29 cellular contexts compared by ENCODE assay signal in genomic region chr18:29311580-29311979, GRCh38.
"Had no signal": no experiment of that assay in that cellular context is flagged by ENCODE, and none has a peak within 500 bp of the region (broad histone marks: within the 10 kb centered on the region; RNA-seq: fewer than 3 reads in every experiment).

No MANE protein-coding gene starts in this region.

- ATAC-seq: activated CD4-positive, CD25-positive, alpha-beta regulatory T cell treated with anti-CD3 and anti-CD28 coated beads, Interleukin-2, amount 50 U/mL, for 24 hours; activated CD8-positive, alpha-beta memory T cell treated with anti-CD3 and anti-CD28 coated beads, Interleukin-2, amount 10 ng/mL, durations not matched to agents 7 days and 5 days; activated CD8-positive, alpha-beta T cell treated with anti-CD3 and anti-CD28 coated beads, Interleukin-2, amount 10 ng/mL, durations not matched to agents 7 days and 5 days; activated naive CD4-positive, alpha-beta T cell treated with anti-CD3 and anti-CD28 coated beads, Interleukin-2, amount 50 U/mL, for 72 hours; esophagus mucosa; T-helper 17 cell had no signal

- H3K27me3 ChIP-seq: ascending aorta, breast epithelium, cardiac muscle cell, colonic mucosa had no signal

- H3K9me3 ChIP-seq: ascending aorta, breast epithelium, colonic mucosa had no signal

- H3K36me3 ChIP-seq: ascending aorta, breast epithelium, cardiac muscle cell, colonic mucosa, WERI-Rb-1 had no signal

- H3K4me3 ChIP-seq: ascending aorta, breast epithelium, cardiac muscle cell, colonic mucosa had no signal

- H3K4me1 ChIP-seq: ascending aorta, breast epithelium, colonic mucosa had no signal

- DNase-seq: activated B cell treated with CpG ODN at 0.5 μM for 24 hours; activated CD4-positive, alpha-beta T cell treated with anti-CD3 and anti-CD28 coated beads for 48 hours; activated CD4-positive, alpha-beta T cell treated with anti-CD3 and anti-CD28 coated beads, Interleukin-2, amount 50 U/mL, for 1 hour; activated CD4-positive, alpha-beta T cell treated with anti-CD3 and anti-CD28 coated beads, Interleukin-2, amount 50 U/mL, for 48 hours; activated CD8-positive, alpha-beta memory T cell treated with anti-CD3 and anti-CD28 coated beads, Interleukin-2, amount 10 ng/mL, durations not matched to agents 7 days and 5 days; activated CD8-positive, alpha-beta memory T cell treated with anti-CD3 and anti-CD28 coated beads, Interleukin-2, amount 50 U/mL, for 4 hours; activated CD8-positive, alpha-beta T cell treated with anti-CD3 and anti-CD28 coated beads, Interleukin-2, amount 10 ng/mL, durations not matched to agents 7 days and 5 days; activated effector memory CD4-positive, alpha-beta T cell treated with anti-CD3 and anti-CD28 coated beads, Interleukin-2, amount 50 U/mL, for 16 hours; activated naive CD4-positive, alpha-beta T cell; activated naive CD4-positive, alpha-beta T cell treated with anti-CD3 and anti-CD28 coated beads, Interleukin-2, amount 10 ng/mL, durations not matched to agents 7 days and 5 days; activated naive CD8-positive, alpha-beta T cell treated with anti-CD3 and anti-CD28 coated beads, Interleukin-2, amount 10 ng/mL, durations not matched to agents 7 days and 5 days; activated T-cell treated with anti-CD3 and anti-CD28 coated beads, Interleukin-2, amount 50 U/mL, for 1 hour; activated T-cell treated with anti-CD3 and anti-CD28 coated beads, Interleukin-2, amount 50 U/mL, for 48 hours; central memory CD4-positive, alpha-beta T cell; cerebellar nuclear complex; colonic mucosa; effector CD8-positive, alpha-beta T cell; endodermal cell; foreskin fibroblast; T-helper 1 cell; T-helper 17 cell; T1000; WERI-Rb-1 had no signal

- H3K27ac ChIP-seq: ascending aorta, breast epithelium, cardiac muscle cell, colonic mucosa, WERI-Rb-1 had no signal
